In the genomic region with DNA sequence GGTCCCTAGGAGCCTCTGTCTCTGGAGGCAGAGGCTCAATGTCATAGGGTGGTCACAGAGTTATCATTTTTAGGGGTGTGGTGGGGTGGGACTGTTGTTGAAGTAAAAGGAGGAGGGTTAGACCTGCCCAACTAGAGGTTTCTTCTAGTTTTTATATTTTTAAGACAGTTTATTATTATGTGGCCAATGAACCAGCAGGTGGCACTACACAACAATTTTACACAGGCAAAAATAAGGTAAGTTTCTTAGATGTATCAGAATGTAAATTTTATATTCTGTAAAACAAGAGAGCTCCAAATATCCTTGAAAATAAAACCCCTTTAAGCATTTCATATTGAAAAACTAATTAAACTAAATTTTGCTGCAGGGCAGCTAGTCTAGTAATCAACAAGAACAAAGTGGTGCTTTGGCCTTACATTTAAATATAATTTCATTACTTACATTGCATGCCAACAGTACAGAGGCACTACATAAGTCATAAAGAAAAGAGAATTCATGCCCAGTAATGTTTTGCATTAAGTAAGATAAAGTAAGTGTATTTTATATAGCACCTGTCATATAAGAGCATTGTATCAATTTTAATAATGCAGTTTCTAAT, we compare ENCODE assay signal across 1 cellular context.
TF ChIP-seq lines count a peak whose summit lies in the region.

No MANE protein-coding gene starts in this region.

TF ChIP-seq in HepG2, 621 proteins besides CTCF, POLR2A, EP300 and RAD21 (continued from another document):
- TF ChIP-seq ZNF383 (CRISPR knock-in tag; IDR thresholded peaks at IDR 0.05; ENCODE audit: borderline replicate concordance) (no peak), STAG1 (CRISPR knock-in tag; IDR thresholded peaks at IDR 0.05) (peak; percentile 66), ARNTL (CRISPR knock-in tag; IDR thresholded peaks at IDR 0.05) (no peak), SMC3 (IDR thresholded peaks at IDR 0.05; ENCODE audit: low read length) (peak; percentile 47; the same call in 1 of the 2 replicates), ZNF33A (CRISPR knock-in tag; IDR thresholded peaks at IDR 0.05; ENCODE audit: borderline replicate concordance) (no peak)
- TF ChIP-seq, protein P1, sequence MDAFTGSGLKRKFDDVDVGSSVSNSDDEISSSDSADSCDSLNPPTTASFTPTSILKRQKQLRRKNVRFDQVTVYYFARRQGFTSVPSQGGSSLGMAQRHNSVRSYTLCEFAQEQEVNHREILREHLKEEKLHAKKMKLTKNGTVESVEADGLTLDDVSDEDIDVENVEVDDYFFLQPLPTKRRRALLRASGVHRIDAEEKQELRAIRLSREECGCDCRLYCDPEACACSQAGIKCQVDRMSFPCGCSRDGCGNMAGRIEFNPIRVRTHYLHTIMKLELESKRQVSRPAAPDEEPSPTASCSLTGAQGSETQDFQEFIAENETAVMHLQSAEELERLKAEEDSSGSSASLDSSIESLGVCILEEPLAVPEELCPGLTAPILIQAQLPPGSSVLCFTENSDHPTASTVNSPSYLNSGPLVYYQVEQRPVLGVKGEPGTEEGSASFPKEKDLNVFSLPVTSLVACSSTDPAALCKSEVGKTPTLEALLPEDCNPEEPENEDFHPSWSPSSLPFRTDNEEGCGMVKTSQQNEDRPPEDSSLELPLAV (CRISPR knock-in tag; conservative IDR thresholded peaks at IDR 0.05; ENCODE audit: low read depth) = no peak
- TF ChIP-seq, protein P2, sequence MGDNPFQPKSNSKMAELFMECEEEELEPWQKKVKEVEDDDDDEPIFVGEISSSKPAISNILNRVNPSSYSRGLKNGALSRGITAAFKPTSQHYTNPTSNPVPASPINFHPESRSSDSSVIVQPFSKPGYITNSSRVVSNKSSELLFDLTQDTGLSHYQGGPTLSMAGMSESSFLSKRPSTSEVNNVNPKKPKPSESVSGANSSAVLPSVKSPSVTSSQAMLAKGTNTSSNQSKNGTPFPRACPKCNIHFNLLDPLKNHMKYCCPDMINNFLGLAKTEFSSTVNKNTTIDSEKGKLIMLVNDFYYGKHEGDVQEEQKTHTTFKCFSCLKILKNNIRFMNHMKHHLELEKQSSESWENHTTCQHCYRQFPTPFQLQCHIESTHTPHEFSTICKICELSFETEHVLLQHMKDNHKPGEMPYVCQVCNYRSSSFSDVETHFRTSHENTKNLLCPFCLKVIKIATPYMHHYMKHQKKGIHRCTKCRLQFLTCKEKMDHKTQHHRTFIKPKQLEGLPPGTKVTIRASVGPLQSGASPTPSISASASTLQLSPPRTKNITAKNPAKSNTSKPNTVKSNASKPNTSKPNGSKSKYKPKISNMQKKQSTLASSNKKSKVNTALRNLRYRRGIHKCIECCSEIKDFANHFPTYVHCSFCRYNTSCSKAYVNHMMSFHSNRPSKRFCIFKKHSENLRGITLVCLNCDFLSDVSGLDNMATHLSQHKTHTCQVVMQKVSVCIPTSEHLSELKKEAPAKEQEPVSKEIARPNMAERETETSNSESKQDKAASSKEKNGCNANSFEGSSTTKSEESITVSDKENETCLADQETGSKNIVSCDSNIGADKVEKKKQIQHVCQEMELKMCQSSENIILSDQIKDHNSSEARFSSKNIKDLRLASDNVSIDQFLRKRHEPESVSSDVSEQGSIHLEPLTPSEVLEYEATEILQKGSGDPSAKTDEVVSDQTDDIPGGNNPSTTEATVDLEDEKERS (CRISPR knock-in tag; IDR thresholded peaks at IDR 0.05) = no peak
- TF ChIP-seq, protein P3, sequence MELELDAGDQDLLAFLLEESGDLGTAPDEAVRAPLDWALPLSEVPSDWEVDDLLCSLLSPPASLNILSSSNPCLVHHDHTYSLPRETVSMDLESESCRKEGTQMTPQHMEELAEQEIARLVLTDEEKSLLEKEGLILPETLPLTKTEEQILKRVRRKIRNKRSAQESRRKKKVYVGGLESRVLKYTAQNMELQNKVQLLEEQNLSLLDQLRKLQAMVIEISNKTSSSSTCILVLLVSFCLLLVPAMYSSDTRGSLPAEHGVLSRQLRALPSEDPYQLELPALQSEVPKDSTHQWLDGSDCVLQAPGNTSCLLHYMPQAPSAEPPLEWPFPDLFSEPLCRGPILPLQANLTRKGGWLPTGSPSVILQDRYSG (CRISPR knock-in tag; IDR thresholded peaks at IDR 0.05) = no peak
TF ChIP-seq in HepG2: peak in this region for 2.
